Comparison of ENCODE assay signal across 22 cellular contexts in genomic region chr3:129056832-129057231, GRCh38. TPM values are rescaled to one million over a fixed set of nuclear protein-coding genes. Genes with fewer than 3 reads are reported as not detected.
"Had no signal": no experiment of that assay in that cellular context is flagged by ENCODE, and none has a peak within 500 bp of the region (broad histone marks: within the 10 kb centered on the region; RNA-seq: fewer than 3 reads in every experiment).

No MANE protein-coding gene starts in this region.

- H3K27ac ChIP-seq: gastrocnemius medialis, thyroid gland, VCaP had no signal

- H3K36me3 ChIP-seq: gastrocnemius medialis, thyroid gland had no signal

- H3K4me3 ChIP-seq: gastrocnemius medialis, lung, thyroid gland had no signal

- H3K27ac Mint-ChIP-seq: activated T-cell treated with anti-CD3 and anti-CD28 coated beads, Interleukin-2, amount 50 U/mL, for 72 hours; nephron; stimulated activated naive B cell treated with anti-CD40 and anti-IgM and Interleukin-4, amounts not matched to agents 10 μg/mL and 1 μg/mL and 100 μg/mL, for 72 hours; T-cell had no signal

- FAIRE-seq: colon, keratinocyte, urothelium cell line had no signal

- H3K9me3 ChIP-seq: gastrocnemius medialis, thyroid gland had no signal

- H3K4me3 Mint-ChIP-seq: activated naive CD8-positive, alpha-beta T cell; activated T-cell treated with anti-CD3 and anti-CD28 coated beads, Interleukin-2, amount 50 U/mL, for 72 hours; nephron; stimulated activated naive B cell treated with anti-CD40 and anti-IgM and Interleukin-4, amounts not matched to agents 10 μg/mL and 1 μg/mL and 100 μg/mL, for 72 hours; T-cell had no signal

- H3K27me3 ChIP-seq: gastrocnemius medialis, thyroid gland had no signal

- ATAC-seq: activated T-cell treated with anti-CD3 and anti-CD28 coated beads, Interleukin-2, amount 50 U/mL, for 72 hours; gastrocnemius medialis; stimulated activated naive B cell treated with anti-CD40 and anti-IgM and Interleukin-4, amounts not matched to agents 10 μg/mL and 1 μg/mL and 100 μg/mL, for 72 hours; T-cell had no signal

- H3K9me3 Mint-ChIP-seq: activated T-cell treated with anti-CD3 and anti-CD28 coated beads, Interleukin-2, amount 50 U/mL, for 72 hours; nephron; stimulated activated naive B cell treated with anti-CD40 and anti-IgM and Interleukin-4, amounts not matched to agents 10 μg/mL and 1 μg/mL and 100 μg/mL, for 72 hours; T-cell had no signal

- H3K36me3 Mint-ChIP-seq: activated naive CD8-positive, alpha-beta T cell; stimulated activated naive B cell treated with anti-CD40 and anti-IgM and Interleukin-4, amounts not matched to agents 10 μg/mL and 1 μg/mL and 100 μg/mL, for 72 hours; T-cell had no signal

- DNase-seq: activated CD4-positive, CD25-positive, alpha-beta regulatory T cell treated with anti-CD3 and anti-CD28 coated beads, Interleukin-2, amount 50 U/mL, for 72 hours; activated gamma-delta T cell; activated T-cell treated with anti-CD3 and anti-CD28 coated beads, Interleukin-2, amount 50 U/mL, for 72 hours; central memory CD4-positive, alpha-beta T cell; gastrocnemius medialis; head of caudate nucleus; nucleus accumbens; stimulated activated naive B cell treated with anti-CD40 and anti-IgM and Interleukin-4, amounts not matched to agents 10 μg/mL and 1 μg/mL and 100 μg/mL, for 72 hours; T-cell; T-helper 9 cell; thyroid gland had no signal

- H3K27me3 Mint-ChIP-seq: activated naive CD8-positive, alpha-beta T cell; T-cell had no signal

RNA-seq across cellular contexts. Expression of gene GP9, which starts 3.7 kb away (rescaled TPM):
- total RNA-seq: activated CD8-positive, alpha-beta memory T cell treated with anti-CD3 and anti-CD28 coated beads for 36 hours; activated T-cell treated with anti-CD3 and anti-CD28 coated beads, Interleukin-2, amount 50 U/mL, for 72 hours; renal cortical epithelial cell; subcutaneous adipose tissue; T-cell; thyroid gland had no signal
- polyA plus RNA-seq: esophagus, keratinocyte had no signal

RNA-seq across cellular contexts. Expression of gene EFCC1, which starts 55.7 kb away (rescaled TPM):
- total RNA-seq: renal cortical epithelial cell had no signal
- polyA plus RNA-seq: keratinocyte had no signal
